Comparison of ENCODE assay signal across 10 cellular contexts in genomic region chr6:118843685-118844390, GRCh38. TPM values are rescaled to one million over a fixed set of nuclear protein-coding genes. Genes with fewer than 3 reads are reported as not detected.
A peak's percentile ranks its signal among the peaks of the same experiment; 100 is the strongest.
DNase-seq lines count a peak whose midpoint lies in the region; ATAC-seq and TF ChIP-seq lines count a peak whose summit lies in the region.
"Had no signal": no experiment of that assay in that cellular context is flagged by ENCODE, and none has a peak within 500 bp of the region (broad histone marks: within the 10 kb centered on the region; RNA-seq: fewer than 3 reads in every experiment).

No MANE protein-coding gene starts in this region.

- H3K4me3 Mint-ChIP-seq in activated CD8-positive, alpha-beta memory T cell treated with anti-CD3 and anti-CD28 coated beads, Interleukin-2, amount 10 ng/mL, durations not matched to agents 7 days and 5 days: no peak overlapping the region

- H3K36me3 ChIP-seq in left lung: peaks cover 0 to 7% of the 10 kb centered on the region in 2 donors
- H3K36me3 ChIP-seq: stomach had no signal

- H3K27me3 ChIP-seq in left lung: no peaks in the 10 kb centered on the region
- H3K27me3 ChIP-seq: stomach had no signal

- peaks cover 25% of the 10 kb centered on the region for H3K4me1 Mint-ChIP-seq in activated CD8-positive, alpha-beta memory T cell treated with anti-CD3 and anti-CD28 coated beads, Interleukin-2, amount 10 ng/mL, durations not matched to agents 7 days and 5 days

- H3K27me3 Mint-ChIP-seq in activated CD8-positive, alpha-beta memory T cell treated with anti-CD3 and anti-CD28 coated beads, Interleukin-2, amount 10 ng/mL, durations not matched to agents 7 days and 5 days: no peaks in the 10 kb centered on the region

- peaks cover 3% of the 10 kb centered on the region for H3K9me3 Mint-ChIP-seq in activated CD8-positive, alpha-beta memory T cell treated with anti-CD3 and anti-CD28 coated beads, Interleukin-2, amount 10 ng/mL, durations not matched to agents 7 days and 5 days (ENCODE audit: low read depth)

- peaks cover 44% of the 10 kb centered on the region for H3K36me3 Mint-ChIP-seq in activated CD8-positive, alpha-beta memory T cell treated with anti-CD3 and anti-CD28 coated beads, Interleukin-2, amount 10 ng/mL, durations not matched to agents 7 days and 5 days

- no peaks in the 10 kb centered on the region for H3K9me3 ChIP-seq in left lung
- H3K9me3 ChIP-seq: psoas muscle, stomach had no signal

- H3K27ac ChIP-seq in left lung: no peak overlapping the region
- H3K27ac ChIP-seq: psoas muscle, stomach had no signal

- ATAC-seq in activated CD8-positive, alpha-beta memory T cell treated with anti-CD3 and anti-CD28 coated beads, Interleukin-2, amount 10 ng/mL, durations not matched to agents 7 days and 5 days: peak; percentile 90
- peak; percentile 88 for ATAC-seq in GM21737 (IDR thresholded peaks at IDR 0.05; ENCODE audit: unreplicated experiment)
- peak; percentile 89 for ATAC-seq in HG03469 (IDR thresholded peaks at IDR 0.05; ENCODE audit: unreplicated experiment)
- ATAC-seq in left lung: peak; percentile 34
- ATAC-seq: psoas muscle had no signal

- intact Hi-C loops in left lung (cut with DNase I): no loop called here

- no peak for TF ChIP-seq CTCF in left lung (IDR thresholded peaks at IDR 0.05)

- CTCF ChIA-PET in activated CD8-positive, alpha-beta memory T cell treated with anti-CD3 and anti-CD28 coated beads, Interleukin-2, amount 10 ng/mL, durations not matched to agents 7 days and 5 days (lab: Charles Lee): no interaction called here

- peak overlapping the region; percentile 84 for H3K27ac Mint-ChIP-seq in activated CD8-positive, alpha-beta memory T cell treated with anti-CD3 and anti-CD28 coated beads, Interleukin-2, amount 10 ng/mL, durations not matched to agents 7 days and 5 days

- DNase-seq in activated CD8-positive, alpha-beta memory T cell treated with anti-CD3 and anti-CD28 coated beads, Interleukin-2, amount 10 ng/mL, durations not matched to agents 7 days and 5 days: no peak
- no peak for DNase-seq in activated CD8-positive, alpha-beta memory T cell treated with anti-CD3 and anti-CD28 coated beads, Interleukin-2, amount 50 U/mL, for 48 hours
- DNase-seq in left lung: no peak
- no peak for DNase-seq in stimulated activated naive CD4-positive, alpha-beta T cell treated with Interleukin-2 at 50 U/mL for 16 hours (lab: John Stamatoyannopoulos, UW)
- no peak for DNase-seq in NCI-H1694 (lab: John Stamatoyannopoulos, UW)
- DNase-seq in retina: no peak
- DNase-seq: psoas muscle, stomach had no signal

- no peaks in the 10 kb centered on the region for H3K4me1 ChIP-seq in left lung
- H3K4me1 ChIP-seq: psoas muscle had no signal

- no peak overlapping the region for H3K4me3 ChIP-seq in left lung
- H3K4me3 ChIP-seq: psoas muscle, stomach had no signal

RNA-seq across cellular contexts. Expression of gene ASF1A, which starts 50.1 kb away (rescaled TPM):
- 10 to 100 TPM; 56.4 to 65.7 TPM for total RNA-seq in activated CD8-positive, alpha-beta memory T cell treated with anti-CD3 and anti-CD28 coated beads, Interleukin-2, amount 10 ng/mL, durations not matched to agents 7 days and 5 days
- 10 to 100 TPM; 22.9 to 27.1 TPM for total RNA-seq in left lung

Comparison
In these comparisons a context has a peak if more than half of its experiments do, and no peak if none do; other contexts are left out.
1. ATAC-seq: peak in every context shown above with its lines; median percentile 90 in activated CD8-positive, alpha-beta memory T cell treated with anti-CD3 and anti-CD28 coated beads, Interleukin-2, amount 10 ng/mL, durations not matched to agents 7 days and 5 days; 89 in HG03469; 88 in GM21737; 34 in left lung.